21 cellular contexts compared by ENCODE assay signal in the genomic region with DNA sequence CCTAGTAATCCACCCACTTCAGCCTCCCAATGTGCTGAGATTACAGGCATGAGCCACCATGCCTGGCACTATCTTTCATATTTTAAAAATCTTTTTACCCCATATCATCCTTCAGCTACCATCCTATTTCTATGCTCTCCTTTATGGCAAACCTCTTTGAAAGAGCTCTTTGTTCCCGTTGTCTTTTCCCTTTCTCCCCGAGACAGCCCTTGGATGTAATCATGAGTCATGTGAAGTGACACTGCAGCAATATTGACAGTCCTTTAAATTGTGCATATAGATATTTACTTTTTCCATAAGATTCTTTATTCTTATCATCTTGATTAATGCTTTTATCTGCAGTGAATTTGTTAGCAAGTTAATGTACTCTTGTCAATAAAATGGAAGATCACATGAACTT.
"Had no signal": no experiment of that assay in that cellular context is flagged by ENCODE, and none has a peak within 500 bp of the region (broad histone marks: within the 10 kb centered on the region; RNA-seq: fewer than 3 reads in every experiment).

No MANE protein-coding gene starts in this region.

- H3K27me3 Mint-ChIP-seq: naive B cell; stimulated activated naive B cell treated with anti-CD40 and anti-IgM and Interleukin-4, amounts not matched to agents 10 μg/mL and 1 μg/mL and 100 μg/mL, for 72 hours; stimulated activated naive CD8-positive, alpha-beta T cell treated with anti-CD3 and anti-CD28 coated beads, Interleukin-15, amount 100 ng/mL, for 72 hours had no signal

- DNase-seq: cortex of kidney; dorsolateral prefrontal cortex; effector CD8-positive, alpha-beta T cell; gastrocnemius medialis; glutamatergic neuron; islet precursor cell; mesenchymal stem cell; midbrain; naive B cell; sigmoid colon; stimulated activated CD4-positive, alpha-beta T cell treated with anti-CD3 and anti-CD28 coated beads, Interleukin-2, amount 100 ng/mL, for 24 hours; stimulated activated CD4-positive, alpha-beta T cell treated with anti-CD3 and anti-CD28 coated beads, Interleukin-4, amount 100 ng/mL, for 4 hours; stimulated activated naive B cell treated with anti-CD40 and anti-IgM and Interleukin-4, amounts not matched to agents 10 μg/mL and 1 μg/mL and 100 μg/mL, for 72 hours; stimulated activated naive CD8-positive, alpha-beta T cell treated with anti-CD3 and anti-CD28 coated beads, Interleukin-15, amount 100 ng/mL, for 72 hours; transverse colon had no signal

- H3K36me3 ChIP-seq: gastrocnemius medialis, right atrium auricular region, sigmoid colon, thoracic aorta, transverse colon had no signal

- H3K4me1 ChIP-seq: gastrocnemius medialis, right atrium auricular region, sigmoid colon, transverse colon had no signal

- H3K27ac Mint-ChIP-seq: naive B cell; nephron; stimulated activated naive B cell treated with anti-CD40 and anti-IgM and Interleukin-4, amounts not matched to agents 10 μg/mL and 1 μg/mL and 100 μg/mL, for 72 hours; stimulated activated naive CD8-positive, alpha-beta T cell treated with anti-CD3 and anti-CD28 coated beads, Interleukin-15, amount 100 ng/mL, for 72 hours had no signal

- H3K4me3 Mint-ChIP-seq: naive B cell; nephron; stimulated activated naive B cell treated with anti-CD40 and anti-IgM and Interleukin-4, amounts not matched to agents 10 μg/mL and 1 μg/mL and 100 μg/mL, for 72 hours; stimulated activated naive CD8-positive, alpha-beta T cell treated with anti-CD3 and anti-CD28 coated beads, Interleukin-15, amount 100 ng/mL, for 72 hours had no signal

- H3K36me3 Mint-ChIP-seq: naive B cell; stimulated activated naive B cell treated with anti-CD40 and anti-IgM and Interleukin-4, amounts not matched to agents 10 μg/mL and 1 μg/mL and 100 μg/mL, for 72 hours had no signal

- H3K9me3 ChIP-seq: gastrocnemius medialis, right atrium auricular region, sigmoid colon, thoracic aorta, transverse colon had no signal

- ATAC-seq: esophagus mucosa; gastrocnemius medialis; left lobe of liver; stimulated activated naive B cell treated with anti-CD40 and anti-IgM and Interleukin-4, amounts not matched to agents 10 μg/mL and 1 μg/mL and 100 μg/mL, for 72 hours; stimulated activated naive CD8-positive, alpha-beta T cell treated with anti-CD3 and anti-CD28 coated beads, Interleukin-15, amount 100 ng/mL, for 72 hours had no signal

- H3K9me3 Mint-ChIP-seq: naive B cell; nephron; stimulated activated naive B cell treated with anti-CD40 and anti-IgM and Interleukin-4, amounts not matched to agents 10 μg/mL and 1 μg/mL and 100 μg/mL, for 72 hours had no signal

- H3K27me3 ChIP-seq: dorsolateral prefrontal cortex, gastrocnemius medialis, right atrium auricular region, sigmoid colon, transverse colon had no signal

- H3K4me1 Mint-ChIP-seq: naive B cell; nephron; stimulated activated naive B cell treated with anti-CD40 and anti-IgM and Interleukin-4, amounts not matched to agents 10 μg/mL and 1 μg/mL and 100 μg/mL, for 72 hours; stimulated activated naive CD8-positive, alpha-beta T cell treated with anti-CD3 and anti-CD28 coated beads, Interleukin-15, amount 100 ng/mL, for 72 hours had no signal

- H3K4me3 ChIP-seq: gastrocnemius medialis, right atrium auricular region, sigmoid colon, skin epidermis, thoracic aorta, transverse colon had no signal

- H3K27ac ChIP-seq: dorsolateral prefrontal cortex, gastrocnemius medialis, right atrium auricular region, sigmoid colon, skin epidermis, thoracic aorta, transverse colon had no signal
